In genomic region chr4:158013858-158014257, GRCh38 we compare ENCODE assay signal across 1 cellular context.
TF ChIP-seq lines count a peak whose summit lies in the region.

No MANE protein-coding gene starts in this region.

TF ChIP-seq in IMR-90, 13 proteins besides CTCF, POLR2A, EP300 and RAD21 (continued from another document):
- TF ChIP-seq ELK1 (IDR thresholded peaks at IDR 0.05; ENCODE audit: borderline replicate concordance, low read depth, low read length) (no peak), RCOR1 (IDR thresholded peaks at IDR 0.05; ENCODE audit: insufficient replicate concordance, low read length) (no peak), CEBPB (IDR thresholded peaks at IDR 0.05; ENCODE audit: low read depth, low read length) (no peak), RFX5 (IDR thresholded peaks at IDR 0.05; ENCODE audit: low read depth, low read length) (no peak), CHD1 (IDR thresholded peaks at IDR 0.05; ENCODE audit: low read depth, low read length) (no peak), MAZ (IDR thresholded peaks at IDR 0.05; ENCODE audit: borderline replicate concordance, low read depth, low read length) (no peak), MXI1 (IDR thresholded peaks at IDR 0.05; ENCODE audit: borderline replicate concordance, low read depth, low read length) (no peak), SMC3 (IDR thresholded peaks at IDR 0.05; ENCODE audit: low read depth, low read length) (no peak), MAFK (IDR thresholded peaks at IDR 0.05; ENCODE audit: low read depth, low read length) (no peak), BHLHE40 (IDR thresholded peaks at IDR 0.05; ENCODE audit: low read depth, low read length) (no peak)
